In the genomic region with DNA sequence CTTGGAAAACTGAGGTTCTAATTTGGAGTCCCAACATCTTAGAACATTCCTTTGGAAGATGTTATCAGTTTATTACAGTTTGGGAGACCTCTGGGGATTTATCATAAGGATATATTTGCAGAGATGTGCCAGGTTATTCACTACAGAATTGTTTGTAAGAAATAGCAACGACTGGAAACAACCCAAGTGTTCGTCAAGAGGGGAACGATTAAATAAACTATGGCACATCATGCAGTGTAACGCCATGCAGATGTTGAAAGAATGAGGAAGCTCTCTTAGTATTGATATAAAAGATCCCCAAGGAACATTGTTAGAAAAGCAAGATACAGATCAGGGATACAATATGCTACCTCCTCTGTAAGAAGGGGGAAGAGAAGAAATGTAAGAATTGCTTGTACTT, we compare ENCODE assay signal across 29 cellular contexts. TPM values are rescaled to one million over a fixed set of nuclear protein-coding genes. Genes with fewer than 3 reads are reported as not detected.
DNase-seq lines count a peak whose midpoint lies in the region; ATAC-seq, FAIRE-seq and TF ChIP-seq lines count a peak whose summit lies in the region.
"Had no signal": no experiment of that assay in that cellular context is flagged by ENCODE, and none has a peak within 500 bp of the region (broad histone marks: within the 10 kb centered on the region; RNA-seq: fewer than 3 reads in every experiment).

No MANE protein-coding gene starts in this region.

- H3K4me2 ChIP-seq in HCT116 (ENCODE audit: low read length) (peak overlapping the region; percentile 81), astrocyte (ENCODE audit: low read length) (peak overlapping the region; percentile 62)
- H3K4me2 ChIP-seq: BLaER1 had no signal

- no peak overlapping the region for H3K4me3 ChIP-seq in HCT116 (replicated peaks in 1 of 2; ENCODE audit: low read depth in 1 of 2, low read length in 2 of 2)
- no peak overlapping the region for H3K4me3 ChIP-seq in astrocyte (ENCODE audit: insufficient read depth, low read depth, low read length)
- H3K4me3 ChIP-seq: BLaER1, gastroesophageal sphincter, left lung, prostate gland, suprapubic skin had no signal

- no peak overlapping the region for H3K9ac ChIP-seq in HCT116 (ENCODE audit: low read length)
- peak overlapping the region; percentile 19 for H3K9ac ChIP-seq in astrocyte (ENCODE audit: low read length)
- H3K9ac ChIP-seq: BLaER1 had no signal

- H3K27ac Mint-ChIP-seq in astrocyte (ENCODE audit: unreplicated experiment), result no peak overlapping the region
- H3K27ac Mint-ChIP-seq: activated CD4-positive, alpha-beta T cell treated with anti-CD3 and anti-CD28 coated beads, Interleukin-2, amount 10 ng/mL, durations not matched to agents 7 days and 5 days; activated T-cell treated with anti-CD3 and anti-CD28 coated beads, Interleukin-2, amount 50 U/mL, for 24 hours; stimulated activated naive B cell treated with anti-CD40 and anti-IgM and Interleukin-4, amounts not matched to agents 10 μg/mL and 1 μg/mL and 100 μg/mL, for 72 hours had no signal

- H3K27me3 Mint-ChIP-seq in astrocyte (ENCODE audit: low read depth, unreplicated experiment), result no peaks in the 10 kb centered on the region

- 0 out of 2 replicates have a peak overlapping the region, but pooled peaks have one; percentile 23 for H3K27ac ChIP-seq in HCT116 (ENCODE audit: low read depth, low read length)
- peak overlapping the region; percentile 85 for H3K27ac ChIP-seq in astrocyte (ENCODE audit: low read depth, low read length)
- H3K27ac ChIP-seq: 22Rv1, BLaER1, epithelial cell of prostate, gastroesophageal sphincter, left lung, prostate gland, suprapubic skin had no signal

- DNase-seq in A172 (ENCODE audit: low spot score), result peak; percentile 19
- no peak for DNase-seq in HCT116 (ENCODE audit: low read depth, low spot score)
- peak; percentile 67 for DNase-seq in astrocyte (ENCODE audit: low read depth)
- DNase-seq in fibroblast of the conjunctiva (ENCODE audit: low read depth), result peak; percentile 72
- DNase-seq in NOMO-1 treated with dmso at 0.1 percent for 144 hours (lab: John Stamatoyannopoulos, UW; ENCODE audit: unreplicated experiment), result no peak
- DNase-seq in NCI-H2227 (lab: John Stamatoyannopoulos, UW; ENCODE audit: unreplicated experiment), result no peak
- DNase-seq: activated CD4-positive, alpha-beta T cell treated with anti-CD3 and anti-CD28 coated beads, Interleukin-2, amount 10 ng/mL, durations not matched to agents 7 days and 5 days; activated gamma-delta T cell; activated T-cell treated with anti-CD3 and anti-CD28 coated beads, Interleukin-2, amount 50 U/mL, for 24 hours; DMS53; effector CD4-positive, alpha-beta T cell; GF-D8; hippocampal formation; Kasumi-1; left lung; mesendoderm; NCI-H146; NCI-H510A; stimulated activated CD4-positive, alpha-beta T cell treated with anti-CD3 and anti-CD28 coated beads, Interleukin-15, amount 100 ng/mL, for 24 hours; stimulated activated naive B cell treated with anti-CD40 and anti-IgM and Interleukin-4, amounts not matched to agents 10 μg/mL and 1 μg/mL and 100 μg/mL, for 72 hours had no signal

- CTCF ChIA-PET in HCT116 (lab: Charles Lee), result interaction anchor here (0.7 kb wide), 1 partner anchor 33 kb away, joined by 3 read pairs; no protein-coding TSS in a partner anchor

- no peaks in the 10 kb centered on the region for H3K9me3 ChIP-seq in HCT116 (ENCODE audit: control insufficient read depth in 1 of 2, insufficient read depth in 1 of 2, low read depth in 1 of 2, low read length in 2 of 2)
- no peaks in the 10 kb centered on the region for H3K9me3 ChIP-seq in astrocyte (ENCODE audit: insufficient read depth, low read depth, low read length)
- H3K9me3 ChIP-seq: BLaER1, gastroesophageal sphincter, left lung, prostate gland, suprapubic skin had no signal

- peaks cover 15% of the 10 kb centered on the region for H3K4me1 Mint-ChIP-seq in astrocyte (ENCODE audit: low read depth, unreplicated experiment)
- H3K4me1 Mint-ChIP-seq: activated CD4-positive, alpha-beta T cell treated with anti-CD3 and anti-CD28 coated beads, Interleukin-2, amount 10 ng/mL, durations not matched to agents 7 days and 5 days had no signal

- no peak overlapping the region for H3K4me3 Mint-ChIP-seq in astrocyte (ENCODE audit: unreplicated experiment)
- H3K4me3 Mint-ChIP-seq: activated CD4-positive, alpha-beta T cell treated with anti-CD3 and anti-CD28 coated beads, Interleukin-2, amount 10 ng/mL, durations not matched to agents 7 days and 5 days; activated T-cell treated with anti-CD3 and anti-CD28 coated beads, Interleukin-2, amount 50 U/mL, for 24 hours; stimulated activated naive B cell treated with anti-CD40 and anti-IgM and Interleukin-4, amounts not matched to agents 10 μg/mL and 1 μg/mL and 100 μg/mL, for 72 hours had no signal

- no peaks in the 10 kb centered on the region for H3K36me3 Mint-ChIP-seq in astrocyte (ENCODE audit: low read depth, unreplicated experiment)
- H3K36me3 Mint-ChIP-seq: stimulated activated naive B cell treated with anti-CD40 and anti-IgM and Interleukin-4, amounts not matched to agents 10 μg/mL and 1 μg/mL and 100 μg/mL, for 72 hours had no signal

- H3K4me1 ChIP-seq in HCT116 (ENCODE audit: control insufficient read depth in 1 of 2, insufficient read depth in 2 of 2, low read length in 2 of 2), result peaks cover 14 to 40% of the 10 kb centered on the region in 2 experiments
- peaks cover 14% of the 10 kb centered on the region for H3K4me1 ChIP-seq in astrocyte (ENCODE audit: insufficient read depth, low read length)
- H3K4me1 ChIP-seq: BLaER1, gastroesophageal sphincter, left lung, prostate gland, suprapubic skin had no signal

- H3K79me2 ChIP-seq in HCT116 (ENCODE audit: insufficient read depth, low read length) (no peaks in the 10 kb centered on the region), astrocyte (ENCODE audit: insufficient read depth, low read length) (no peaks in the 10 kb centered on the region)

- POLR2A ChIA-PET in HCT116 (lab: Charles Lee), result no interaction called here

- FAIRE-seq in astrocyte (lab: Jason Lieb, UNC), result no peak
- FAIRE-seq: HepG2 had no signal

- RAD21 ChIA-PET in HCT116 (lab: Charles Lee; ENCODE audit: low non-redundant PET in 1 of 2, low total read pairs in 2 of 2, uncharacterized antibody in 2 of 2, unreplicated experiment in 2 of 2), result no interaction called here

- H3K9me3 Mint-ChIP-seq in astrocyte (ENCODE audit: unreplicated experiment), result peaks cover 1% of the 10 kb centered on the region
- H3K9me3 Mint-ChIP-seq: activated CD4-positive, alpha-beta T cell treated with anti-CD3 and anti-CD28 coated beads, Interleukin-2, amount 10 ng/mL, durations not matched to agents 7 days and 5 days; activated T-cell treated with anti-CD3 and anti-CD28 coated beads, Interleukin-2, amount 50 U/mL, for 24 hours; stimulated activated naive B cell treated with anti-CD40 and anti-IgM and Interleukin-4, amounts not matched to agents 10 μg/mL and 1 μg/mL and 100 μg/mL, for 72 hours had no signal

- H2AFZ ChIP-seq in HCT116 (ENCODE audit: low read depth, low read length, poor library complexity, severe bottlenecking) (peak overlapping the region; percentile 90), astrocyte (ENCODE audit: low read depth, low read length) (peak overlapping the region; percentile 49)

- no peak for TF ChIP-seq CTCF in HCT116 (IDR thresholded peaks at IDR 0.05 in 2 of 3, conservative IDR thresholded peaks at IDR 0.05 in 1 of 3; ENCODE audit: borderline replicate concordance in 1 of 3, insufficient read depth in 1 of 3, low read depth in 2 of 3, low read length in 2 of 3)
- TF ChIP-seq CTCF in astrocyte (IDR thresholded peaks at IDR 0.05; ENCODE audit: insufficient read depth, low read depth, low read length), result no peak

- no peaks in the 10 kb centered on the region for H3K9me2 ChIP-seq in HCT116 (ENCODE audit: insufficient read depth)

- no TSS peak for BruUV-seq in HCT116 (replicated peaks; lab: Mats Ljungman, UMichigan)

- no peaks in the 10 kb centered on the region for H3K36me3 ChIP-seq in HCT116 (ENCODE audit: control insufficient read depth in 1 of 2, insufficient read depth in 2 of 2, low read length in 2 of 2)
- H3K36me3 ChIP-seq in astrocyte (ENCODE audit: insufficient read depth, low read length), result no peaks in the 10 kb centered on the region
- H3K36me3 ChIP-seq: BLaER1, gastroesophageal sphincter, left lung, prostate gland, suprapubic skin had no signal

- H4K20me1 ChIP-seq in HCT116 (ENCODE audit: insufficient read depth) (no peaks in the 10 kb centered on the region), astrocyte (ENCODE audit: insufficient read depth, low read length) (no peaks in the 10 kb centered on the region)
- H4K20me1 ChIP-seq: BLaER1 had no signal

- H3K27me3 ChIP-seq in HCT116 (ENCODE audit: insufficient read depth, low read length) (no peaks in the 10 kb centered on the region), astrocyte (ENCODE audit: insufficient read depth, low read length) (no peaks in the 10 kb centered on the region)
- H3K27me3 ChIP-seq: BLaER1, gastroesophageal sphincter, left lung, suprapubic skin had no signal

- ATAC-seq in HCT116, result no peak
- ATAC-seq in GM18498 (IDR thresholded peaks at IDR 0.05; ENCODE audit: unreplicated experiment), result no peak
- no peak for ATAC-seq in GM21390 (IDR thresholded peaks at IDR 0.05; ENCODE audit: unreplicated experiment)
- ATAC-seq: gastroesophageal sphincter; HepG2; left lung; stimulated activated naive B cell treated with anti-CD40 and anti-IgM and Interleukin-4, amounts not matched to agents 10 μg/mL and 1 μg/mL and 100 μg/mL, for 72 hours had no signal

- TF ChIP-seq RAD21 in HCT116 (IDR thresholded peaks at IDR 0.05; ENCODE audit: low read depth), result no peak

- TF ChIP-seq POLR2A in HCT116 (IDR thresholded peaks at IDR 0.05; ENCODE audit: borderline replicate concordance, extremely low read depth, insufficient read depth, insufficient read length), result no peak

- intact Hi-C loops in HCT116 (cut with micrococcal nuclease), result no loop called here

TF ChIP-seq in HCT116, 20 proteins besides CTCF, POLR2A, EP300 and RAD21 (continues in another document):
- TF ChIP-seq EZH2phosphoT487 (IDR thresholded peaks at IDR 0.05; ENCODE audit: borderline replicate concordance) (no peak), ELF1 (IDR thresholded peaks at IDR 0.05; ENCODE audit: borderline replicate concordance, low read depth) (no peak), YY1 (IDR thresholded peaks at IDR 0.05; ENCODE audit: extremely low read depth, insufficient replicate concordance, low read depth, low read length) (no peak)
- TF ChIP-seq, protein P1, sequence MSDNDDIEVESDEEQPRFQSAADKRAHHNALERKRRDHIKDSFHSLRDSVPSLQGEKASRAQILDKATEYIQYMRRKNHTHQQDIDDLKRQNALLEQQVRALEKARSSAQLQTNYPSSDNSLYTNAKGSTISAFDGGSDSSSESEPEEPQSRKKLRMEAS (IDR thresholded peaks at IDR 0.05), result no peak

RNA-seq across cellular contexts. Expression of a gene that starts 9.1 kb away (rescaled TPM):
- 35.5 and 36.6 TPM in 2 replicates for total RNA-seq in A172 (2014; rRNA removed; shearing (Covaris generic))
- total RNA-seq in HCT116 (2021; ENCODE audit: unreplicated experiment), result 17.5 TPM
- polyA plus RNA-seq in HCT116 (2012), result 6.9 and 8.2 TPM in 2 replicates
- 16.5 TPM in 2 replicates for total RNA-seq in astrocyte

Comparison
In these comparisons a context has a peak if more than half of its experiments do, and no peak if none do; other contexts are left out.
1. DNase-seq: peak in A172 (single experiment), astrocyte (single experiment) and fibroblast of the conjunctiva (single experiment); none in HCT116 (single experiment), NOMO-1 treated with dmso at 0.1 percent for 144 hours (single experiment) and NCI-H2227 (single experiment).